Comparison of ENCODE assay signal across 7 cellular contexts in the genomic region with DNA sequence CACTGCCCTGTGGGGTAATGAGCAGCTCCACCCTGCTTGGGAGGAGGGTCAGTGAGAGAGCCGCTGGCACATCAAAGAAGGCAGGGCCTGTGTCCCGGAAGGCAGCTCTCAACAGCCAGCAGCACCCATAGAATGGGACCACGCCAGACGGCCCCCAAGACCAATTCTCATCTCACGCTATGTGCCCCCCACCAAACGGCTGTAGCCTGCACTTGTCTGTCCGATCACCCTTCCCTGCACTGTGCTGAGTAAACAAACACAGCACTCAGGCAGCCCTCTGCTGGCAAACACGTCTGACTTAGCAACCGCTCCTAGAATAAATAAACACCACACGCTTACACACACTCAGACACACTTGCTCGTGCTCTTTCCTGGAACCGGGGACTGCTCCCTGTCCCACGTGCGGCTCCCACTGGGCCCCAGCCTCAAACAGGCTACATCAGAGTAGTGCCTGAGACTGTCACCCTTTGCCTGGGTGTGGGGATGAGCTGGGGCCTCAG. TPM values are rescaled to one million over a fixed set of nuclear protein-coding genes. Genes with fewer than 3 reads are reported as not detected.
DNase-seq lines count a peak whose midpoint lies in the region; ATAC-seq and TF ChIP-seq lines count a peak whose summit lies in the region.

No MANE protein-coding gene starts in this region.

- no peaks in the 10 kb centered on the region for H3K27me3 ChIP-seq in Panc1 (ENCODE audit: control insufficient read depth, insufficient read depth, low read length)
- H3K27me3 ChIP-seq in foreskin keratinocyte: no peaks in the 10 kb centered on the region
- H3K27me3 ChIP-seq in prostate gland (replicated peaks; ENCODE audit: insufficient read depth): no peaks in the 10 kb centered on the region

- no peaks in the 10 kb centered on the region for H3K36me3 Mint-ChIP-seq in HFFc6 (ENCODE audit: low read depth)
- no peaks in the 10 kb centered on the region for H3K36me3 Mint-ChIP-seq in activated CD4-positive, alpha-beta memory T cell treated with anti-CD3 and anti-CD28 coated beads, Interleukin-2, amount 10 ng/mL, durations not matched to agents 7 days and 5 days (ENCODE audit: low read depth)

- H3K27ac Mint-ChIP-seq in HFFc6: peak overlapping the region; percentile 64
- no peak overlapping the region for H3K27ac Mint-ChIP-seq in activated CD4-positive, alpha-beta memory T cell treated with anti-CD3 and anti-CD28 coated beads, Interleukin-2, amount 10 ng/mL, durations not matched to agents 7 days and 5 days

- H3K4me1 Mint-ChIP-seq in HFFc6 (ENCODE audit: low read depth): peaks cover 17% of the 10 kb centered on the region
- peaks cover 1% of the 10 kb centered on the region for H3K4me1 Mint-ChIP-seq in activated CD4-positive, alpha-beta memory T cell treated with anti-CD3 and anti-CD28 coated beads, Interleukin-2, amount 10 ng/mL, durations not matched to agents 7 days and 5 days

- H3K9me3 Mint-ChIP-seq in HFFc6: no peaks in the 10 kb centered on the region
- no peaks in the 10 kb centered on the region for H3K9me3 Mint-ChIP-seq in activated CD4-positive, alpha-beta memory T cell treated with anti-CD3 and anti-CD28 coated beads, Interleukin-2, amount 10 ng/mL, durations not matched to agents 7 days and 5 days

- H3K4me1 ChIP-seq in Panc1 (ENCODE audit: control insufficient read depth, insufficient read depth, low read length): peaks cover 41% of the 10 kb centered on the region
- H3K4me1 ChIP-seq in foreskin keratinocyte: no peaks in the 10 kb centered on the region
- peaks cover 21% of the 10 kb centered on the region for H3K4me1 ChIP-seq in prostate gland (replicated peaks)

- no peaks in the 10 kb centered on the region for H3K36me3 ChIP-seq in Panc1 (ENCODE audit: control insufficient read depth, insufficient read depth, low read length)
- H3K36me3 ChIP-seq in prostate gland: no peaks in the 10 kb centered on the region

- POLR2A ChIA-PET in Panc1 (lab: Charles Lee): no interaction called here
- POLR2A ChIA-PET in activated CD4-positive, alpha-beta memory T cell treated with anti-CD3 and anti-CD28 coated beads, Interleukin-2, amount 10 ng/mL, durations not matched to agents 7 days and 5 days (lab: Charles Lee): no interaction called here

- no peaks in the 10 kb centered on the region for H3K9me3 ChIP-seq in Panc1 (ENCODE audit: control insufficient read depth, insufficient read depth, low read depth, low read length)
- H3K9me3 ChIP-seq in prostate gland: no peaks in the 10 kb centered on the region

- TF ChIP-seq CTCF in HFFc6 (IDR thresholded peaks at IDR 0.05): peak; percentile 42; the same call in 1 of the 2 replicates
- TF ChIP-seq CTCF in Panc1 (IDR thresholded peaks at IDR 0.05): no peak
- TF ChIP-seq CTCF in foreskin keratinocyte (conservative IDR thresholded peaks at IDR 0.05): peak; percentile 35
- TF ChIP-seq CTCF in prostate gland (IDR thresholded peaks at IDR 0.05): peak in 2 of 4 experiments; percentile 49 to 50

- CTCF ChIA-PET in Panc1 (lab: Charles Lee): interaction anchor here (1.0 kb wide), 1 partner anchor 174 kb away, joined by 3 read pairs; no protein-coding TSS in a partner anchor
- CTCF ChIA-PET in activated CD4-positive, alpha-beta memory T cell treated with anti-CD3 and anti-CD28 coated beads, Interleukin-2, amount 10 ng/mL, durations not matched to agents 7 days and 5 days (lab: Charles Lee): no interaction called here

- ATAC-seq in Panc1 (peak; percentile 91), foreskin keratinocyte (peak; percentile 54), HG02588 (IDR thresholded peaks at IDR 0.05; ENCODE audit: unreplicated experiment) (no peak)

- in situ Hi-C loops in Panc1 (cut with HindIII; ENCODE audit: low pct_unique_long_range_greater_than_20kb, low sequenced_read_pairs): no loop called here

- H3K27ac ChIP-seq in Panc1 (ENCODE audit: low read length) (peak overlapping the region; percentile 79), foreskin keratinocyte (no peak overlapping the region), prostate gland (peak overlapping the region; percentile 37 to 59)

- intact Hi-C loops in Panc1 (cut with micrococcal nuclease; ENCODE audit: unreplicated experiment) (no loop called here), prostate gland (cut with DNase I) (no loop called here)

- no TSS peak for BruUV-seq in Panc1 (replicated peaks; lab: Mats Ljungman, UMichigan)

- peaks cover 40% of the 10 kb centered on the region for H3K27me3 Mint-ChIP-seq in HFFc6 (ENCODE audit: insufficient read depth)
- peaks cover 5% of the 10 kb centered on the region for H3K27me3 Mint-ChIP-seq in activated CD4-positive, alpha-beta memory T cell treated with anti-CD3 and anti-CD28 coated beads, Interleukin-2, amount 10 ng/mL, durations not matched to agents 7 days and 5 days

- no peak overlapping the region for H3K4me3 Mint-ChIP-seq in HFFc6
- no peak overlapping the region for H3K4me3 Mint-ChIP-seq in activated CD4-positive, alpha-beta memory T cell treated with anti-CD3 and anti-CD28 coated beads, Interleukin-2, amount 10 ng/mL, durations not matched to agents 7 days and 5 days

- H3K4me3 ChIP-seq in Panc1 (ENCODE audit: low read depth in 2 of 2, low read length in 2 of 2) (peak overlapping the region in 1 of 2 experiments; percentile 27; a peak in 2 of 4 replicates), prostate gland (no peak overlapping the region)

- DNase-seq in HFFc6: peak; percentile 74
- peak; percentile 8 for DNase-seq in Panc1 (ENCODE audit: low read depth, low spot score)
- peak in 1 of 2 donors; percentile 31 for DNase-seq in foreskin keratinocyte
- DNase-seq in prostate gland (ENCODE audit: low spot score): peak; percentile 84
- no peak for DNase-seq in activated CD4-positive, alpha-beta memory T cell treated with anti-CD3 and anti-CD28 coated beads, Interleukin-2, amount 10 ng/mL, durations not matched to agents 7 days and 5 days
- DNase-seq in activated CD8-positive, alpha-beta memory T cell treated with anti-CD3 and anti-CD28 coated beads, Interleukin-2, amount 50 U/mL, for 48 hours: no peak

- 24% methylated on average over 14 of the region's 14 CpGs for WGBS in prostate gland

- no peak for TF ChIP-seq POLR2A in prostate gland (IDR thresholded peaks at IDR 0.05)

RNA-seq across cellular contexts. Expression of a gene that starts 53.2 kb away (rescaled TPM):
- 1 to 10 TPM; 1.3 to 2.0 (median 1.9) TPM for total RNA-seq in HFFc6 (2021; fragmentation: NEBNext Ultra II Directional; extraction: Animal tissue kit (Norgen Biotek cat#: 25700))
- total RNA-seq in Panc1 (2021; ENCODE audit: unreplicated experiment): 17.1 TPM
- 7.4 TPM for polyA plus RNA-seq in Panc1 (2012; ENCODE audit: insufficient read length)
- total RNA-seq in foreskin keratinocyte: 1.7 and 2.3 TPM in 2 replicates
- polyA plus RNA-seq in foreskin keratinocyte: 0.36 TPM in 2 replicates
- 10 to 100 TPM in 1 of 2 donors, 1 to 10 TPM in 1; 9.8 to 26.9 TPM for total RNA-seq in prostate gland
- 1 to 10 TPM; 1.7 to 1.8 TPM for total RNA-seq in activated CD4-positive, alpha-beta memory T cell treated with anti-CD3 and anti-CD28 coated beads, Interleukin-2, amount 10 ng/mL, durations not matched to agents 7 days and 5 days

Comparison
In these comparisons a context has a peak if more than half of its experiments do, and no peak if none do; other contexts are left out.
1. DNase-seq: peak in HFFc6 (single experiment), Panc1 (single experiment) and prostate gland (single experiment); none in activated CD4-positive, alpha-beta memory T cell treated with anti-CD3 and anti-CD28 coated beads, Interleukin-2, amount 10 ng/mL, durations not matched to agents 7 days and 5 days (single experiment) and activated CD8-positive, alpha-beta memory T cell treated with anti-CD3 and anti-CD28 coated beads, Interleukin-2, amount 50 U/mL, for 48 hours (single experiment).